26 cellular contexts compared by ENCODE assay signal in the genomic region with DNA sequence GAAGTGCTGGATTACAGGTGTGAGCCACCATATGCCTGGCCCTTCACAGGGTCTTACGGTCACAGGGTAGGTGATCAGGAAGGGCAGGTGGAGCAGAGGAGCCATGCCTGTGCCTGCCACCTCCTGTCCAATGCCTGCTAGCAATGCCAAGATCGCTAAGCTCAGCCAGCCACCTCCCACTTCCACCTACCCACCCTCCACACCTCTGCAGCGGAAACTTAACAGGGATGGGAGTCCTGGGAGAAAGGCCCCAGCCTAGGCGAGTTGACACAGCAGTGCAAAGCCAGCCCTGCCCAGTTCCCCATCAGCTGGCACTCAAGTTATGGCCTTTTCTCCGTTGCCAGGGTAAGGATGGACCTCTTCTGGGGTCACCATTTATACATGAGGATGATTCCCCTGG. TPM values are rescaled to one million over a fixed set of nuclear protein-coding genes. Genes with fewer than 3 reads are reported as not detected.
"Had no signal": no experiment of that assay in that cellular context is flagged by ENCODE, and none has a peak within 500 bp of the region (broad histone marks: within the 10 kb centered on the region; RNA-seq: fewer than 3 reads in every experiment).

No MANE protein-coding gene starts in this region.

- H3K9me3 Mint-ChIP-seq: memory B cell; natural killer cell; stimulated activated naive CD8-positive, alpha-beta T cell treated with anti-CD3 and anti-CD28 coated beads, Interleukin-15, Interleukin-2, amounts not matched to agents 100 ng/mL and 50 ng/mL, for 24 hours had no signal

- H3K4me3 Mint-ChIP-seq: memory B cell; mesothelial cell of epicardium; natural killer cell; neural crest cell; stimulated activated naive CD8-positive, alpha-beta T cell treated with anti-CD3 and anti-CD28 coated beads, Interleukin-15, Interleukin-2, amounts not matched to agents 100 ng/mL and 50 ng/mL, for 24 hours had no signal

- H3K27ac Mint-ChIP-seq: memory B cell; mesothelial cell of epicardium; natural killer cell; progenitor cell of endocrine pancreas; stimulated activated naive CD8-positive, alpha-beta T cell treated with anti-CD3 and anti-CD28 coated beads, Interleukin-15, Interleukin-2, amounts not matched to agents 100 ng/mL and 50 ng/mL, for 24 hours had no signal

- DNase-seq: dorsolateral prefrontal cortex; effector CD8-positive, alpha-beta T cell; foreskin melanocyte; head of caudate nucleus; kidney; left cardiac atrium; left ventricle myocardium inferior; lower lobe of right lung; natural killer cell; nucleus accumbens; pancreas; small intestine; stimulated activated CD4-positive, alpha-beta T cell treated with anti-CD3 and anti-CD28 coated beads, Interleukin-12 subunit alpha, Interleukin-12 subunit beta, amount 100 ng/mL, for 4 hours; stimulated activated CD4-positive, alpha-beta T cell treated with anti-CD3 and anti-CD28 coated beads, Interleukin-2, amount 100 ng/mL, for 48 hours; tibial artery; upper lobe of right lung had no signal

- H3K27me3 Mint-ChIP-seq: memory B cell; progenitor cell of endocrine pancreas; stimulated activated naive CD8-positive, alpha-beta T cell treated with anti-CD3 and anti-CD28 coated beads, Interleukin-15, Interleukin-2, amounts not matched to agents 100 ng/mL and 50 ng/mL, for 24 hours had no signal

- H3K36me3 Mint-ChIP-seq: natural killer cell had no signal

- H3K27me3 ChIP-seq: dorsolateral prefrontal cortex, hepatocyte, pancreas, tibial artery, upper lobe of right lung, vagina had no signal

- H3K4me3 ChIP-seq: dorsolateral prefrontal cortex, hepatocyte, left ventricle myocardium inferior, lower lobe of right lung, pancreas, tibial artery, upper lobe of right lung, vagina had no signal

- H3K27ac ChIP-seq: hepatocyte, left ventricle myocardium inferior, lower lobe of right lung, pancreas, tibial artery, upper lobe of right lung, vagina had no signal

- ATAC-seq: left cardiac atrium, lower lobe of right lung, natural killer cell, pancreas, right cardiac atrium, upper lobe of right lung had no signal

RNA-seq across cellular contexts. Expression of a gene that starts 15.9 kb away (rescaled TPM):
- total RNA-seq: myocyte had no signal

RNA-seq across cellular contexts. Expression of a gene that starts 47.3 kb away (rescaled TPM):
- total RNA-seq: natural killer cell had no signal

RNA-seq across cellular contexts. Expression of a gene that starts 59.5 kb away (rescaled TPM):
- total RNA-seq: left ventricle myocardium inferior, mesothelial cell of epicardium, myocyte, natural killer cell, neural crest cell, progenitor cell of endocrine pancreas, right cardiac atrium, temporal lobe had no signal
